9 cellular contexts compared by ENCODE assay signal in the genomic region with DNA sequence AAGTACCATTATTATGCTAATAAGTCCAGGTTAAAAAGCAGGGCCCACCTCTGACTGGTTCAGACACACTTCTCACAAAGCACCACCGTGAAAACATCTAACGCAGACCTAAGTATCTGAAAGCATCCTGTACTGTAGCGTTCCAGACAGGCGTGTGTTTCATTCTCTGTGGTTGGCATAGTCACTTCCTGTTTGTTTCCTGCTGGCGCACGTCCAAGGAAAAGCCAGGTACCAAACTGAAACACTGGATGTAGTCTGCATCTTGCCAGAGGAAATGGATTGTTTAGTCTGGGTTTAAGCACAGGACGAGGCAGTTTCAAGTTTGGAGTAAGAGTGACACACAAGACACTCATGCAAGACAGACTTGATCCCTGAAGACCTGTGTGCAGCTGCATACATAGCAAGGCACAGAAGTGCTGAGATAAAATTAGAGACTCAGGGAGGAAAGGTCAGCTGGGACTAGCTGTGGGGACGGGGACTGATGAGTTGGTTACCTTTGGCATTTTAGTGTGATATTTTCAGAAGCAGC. TPM values are rescaled to one million over a fixed set of nuclear protein-coding genes. Genes with fewer than 3 reads are reported as not detected.
DNase-seq lines count a peak whose midpoint lies in the region; ATAC-seq and TF ChIP-seq lines count a peak whose summit lies in the region.
"Had no signal": no experiment of that assay in that cellular context is flagged by ENCODE, and none has a peak within 500 bp of the region (broad histone marks: within the 10 kb centered on the region; RNA-seq: fewer than 3 reads in every experiment).

No MANE protein-coding gene starts in this region.

- H3K4me2 ChIP-seq in BLaER1 treated with 17β-estradiol and CSF1 and Interleukin-3, amounts not matched to agents 10 nM and 100 nM, result peak overlapping the region; percentile 68 to 87 (median 78)
- H3K4me2 ChIP-seq in neural progenitor cell, result peak overlapping the region; percentile 18

- H3K79me2 ChIP-seq in neural progenitor cell (ENCODE audit: low read depth), result peaks cover 4% of the 10 kb centered on the region

- no peak overlapping the region for H3K4me3 Mint-ChIP-seq in neural progenitor cell

- H3K27ac Mint-ChIP-seq in neural progenitor cell, result no peak overlapping the region

- H3K9me3 ChIP-seq in BLaER1 treated with 17β-estradiol and CSF1 and Interleukin-3, amounts not matched to agents 10 nM and 100 nM (replicated peaks in 1 of 11), result peaks cover 9 to 24% (median 18%) of the 10 kb centered on the region in 11 experiments
- H3K9me3 ChIP-seq in neural progenitor cell (ENCODE audit: low read depth) (peaks cover 4% of the 10 kb centered on the region), upper lobe of right lung (no peaks in the 10 kb centered on the region)

- peaks cover 4 to 34% (median 16%) of the 10 kb centered on the region in 11 experiments; a peak in 18 of 22 replicates for H3K36me3 ChIP-seq in BLaER1 treated with 17β-estradiol and CSF1 and Interleukin-3, amounts not matched to agents 10 nM and 100 nM
- H3K36me3 ChIP-seq in neural progenitor cell (no peaks in the 10 kb centered on the region), upper lobe of right lung (no peaks in the 10 kb centered on the region)

- H2AFZ ChIP-seq in neural progenitor cell (replicated peaks), result no peak overlapping the region
- H2AFZ ChIP-seq: parathyroid adenoma had no signal

- peak; percentile 45 for DNase-seq in NCI-H1417 treated with DMSO at 0.1 percent for 48 hours (lab: John Stamatoyannopoulos, UW)
- DNase-seq in activated CD4-positive, CD25-positive, alpha-beta regulatory T cell treated with anti-CD3 and anti-CD28 coated beads, Interleukin-2, amount 50 U/mL, for 72 hours, result peak; percentile 49
- DNase-seq in choroid plexus epithelial cell (ENCODE audit: low read depth), result peak; percentile 88
- DNase-seq in neural progenitor cell (ENCODE audit: low spot score), result no peak
- no peak for DNase-seq in upper lobe of right lung
- no peak for DNase-seq in D341Med (ENCODE audit: low spot score)

- no peaks in the 10 kb centered on the region for H3K27me3 ChIP-seq in BLaER1 treated with 17β-estradiol and CSF1 and Interleukin-3, amounts not matched to agents 10 nM and 100 nM
- no peaks in the 10 kb centered on the region for H3K27me3 ChIP-seq in neural progenitor cell
- no peaks in the 10 kb centered on the region for H3K27me3 ChIP-seq in upper lobe of right lung

- intact Hi-C loops in upper lobe of right lung (cut with DNase I), result no loop called here

- H3K36me3 Mint-ChIP-seq in neural progenitor cell, result peaks cover 13% of the 10 kb centered on the region

- H3K27me3 Mint-ChIP-seq in neural progenitor cell (ENCODE audit: insufficient read depth, low read depth), result no peaks in the 10 kb centered on the region

- TF ChIP-seq CTCF in choroid plexus epithelial cell (conservative IDR thresholded peaks at IDR 0.05; ENCODE audit: low read depth, low read length) (no peak), neural progenitor cell (IDR thresholded peaks at IDR 0.05) (no peak), upper lobe of right lung (IDR thresholded peaks at IDR 0.05) (no peak)

- H3K27ac ChIP-seq in BLaER1 treated with 17β-estradiol and CSF1 and Interleukin-3, amounts not matched to agents 10 nM and 100 nM, result peak overlapping the region in 8 of 11 experiments; percentile 49 to 91 (median 67); a peak in 16 of 22 replicates
- H3K27ac ChIP-seq in neural progenitor cell (no peak overlapping the region), upper lobe of right lung (no peak overlapping the region)
- H3K27ac ChIP-seq: parathyroid adenoma had no signal

- ATAC-seq in GM21786 (IDR thresholded peaks at IDR 0.05; ENCODE audit: unreplicated experiment) (peak; percentile 75), upper lobe of right lung (peak; percentile 83)

- H4K20me1 ChIP-seq in BLaER1 treated with 17β-estradiol and CSF1 and Interleukin-3, amounts not matched to agents 10 nM and 100 nM, result no peaks in the 10 kb centered on the region
- H4K20me1 ChIP-seq in neural progenitor cell (ENCODE audit: low read depth), result no peaks in the 10 kb centered on the region

- peaks cover 15 to 47% (median 41%) of the 10 kb centered on the region in 10 experiments for H3K4me1 ChIP-seq in BLaER1 treated with 17β-estradiol and CSF1 and Interleukin-3, amounts not matched to agents 10 nM and 100 nM
- H3K4me1 ChIP-seq in neural progenitor cell (no peaks in the 10 kb centered on the region), upper lobe of right lung (peaks cover 8% of the 10 kb centered on the region)

- peak overlapping the region in 6 of 10 experiments; percentile 14 to 49 (median 35); a peak in 8 of 20 replicates for H3K4me3 ChIP-seq in BLaER1 treated with 17β-estradiol and CSF1 and Interleukin-3, amounts not matched to agents 10 nM and 100 nM
- no peak overlapping the region for H3K4me3 ChIP-seq in choroid plexus epithelial cell (ENCODE audit: low read depth, low read length)
- no peak overlapping the region for H3K4me3 ChIP-seq in neural progenitor cell
- no peak overlapping the region for H3K4me3 ChIP-seq in upper lobe of right lung

- H3K9ac ChIP-seq in BLaER1 treated with 17β-estradiol and CSF1 and Interleukin-3, amounts not matched to agents 10 nM and 100 nM, result peak overlapping the region in 10 of 11 experiments; percentile 2 to 78 (median 30); a peak in 13 of 22 replicates
- no peak overlapping the region for H3K9ac ChIP-seq in neural progenitor cell
- H3K9ac ChIP-seq: parathyroid adenoma had no signal

- H3K9me3 Mint-ChIP-seq in neural progenitor cell, result peaks cover 4% of the 10 kb centered on the region

- peaks cover 4% of the 10 kb centered on the region for H3K4me1 Mint-ChIP-seq in neural progenitor cell

- no peaks in the 10 kb centered on the region for H3F3A ChIP-seq in neural progenitor cell (ENCODE audit: low read depth)

RNA-seq across cellular contexts. Expression of a gene that starts 23.3 kb away (rescaled TPM):
- total RNA-seq in neural progenitor cell (ENCODE audit: low replicate concordance) (25.5 and 49.7 TPM in 2 replicates), upper lobe of right lung (14.8 TPM)

Comparison
In these comparisons a context has a peak if more than half of its experiments do, and no peak if none do; other contexts are left out.
1. H3K27ac ChIP-seq: peak in BLaER1 treated with 17β-estradiol and CSF1 and Interleukin-3, amounts not matched to agents 10 nM and 100 nM (8 of 11); none in neural progenitor cell (single experiment) and upper lobe of right lung (single experiment).
2. H3K4me3 ChIP-seq: peak in BLaER1 treated with 17β-estradiol and CSF1 and Interleukin-3, amounts not matched to agents 10 nM and 100 nM (6 of 10); none in choroid plexus epithelial cell (single experiment), neural progenitor cell (single experiment) and upper lobe of right lung (single experiment).
3. DNase-seq: peak in NCI-H1417 treated with DMSO at 0.1 percent for 48 hours (single experiment), activated CD4-positive, CD25-positive, alpha-beta regulatory T cell treated with anti-CD3 and anti-CD28 coated beads, Interleukin-2, amount 50 U/mL, for 72 hours (single experiment) and choroid plexus epithelial cell (single experiment); none in neural progenitor cell (single experiment), upper lobe of right lung (single experiment) and D341Med (single experiment).